Comparison of ENCODE assay signal across 17 cellular contexts in genomic region chr14:89576132-89576923, GRCh38.
A peak's percentile ranks its signal among the peaks of the same experiment; 100 is the strongest.
DNase-seq lines count a peak whose midpoint lies in the region; ATAC-seq and TF ChIP-seq lines count a peak whose summit lies in the region.
"Had no signal": no experiment of that assay in that cellular context is flagged by ENCODE, and none has a peak within 500 bp of the region (broad histone marks: within the 10 kb centered on the region; RNA-seq: fewer than 3 reads in every experiment).

No MANE protein-coding gene starts in this region.

- no peaks in the 10 kb centered on the region for H3K36me3 ChIP-seq in brain microvascular endothelial cell (replicated peaks)
- H3K36me3 ChIP-seq in aorta (ENCODE audit: control insufficient read depth in 1 of 2, insufficient read depth in 2 of 2, low read length in 1 of 2), result no peaks in the 10 kb centered on the region

- DNase-seq in activated T-cell treated with anti-CD3 and anti-CD28 coated beads, Interleukin-2, amount 50 U/mL, for 72 hours, result no peak
- DNase-seq in activated T-cell treated with anti-CD3 and anti-CD28 coated beads for 4 hours (no peak), brain microvascular endothelial cell (peak; percentile 12), left kidney (ENCODE audit: low read depth, low spot score) (peak; percentile 87), aorta (no peak)
- DNase-seq: activated CD4-positive, CD25-positive, alpha-beta regulatory T cell treated with anti-CD3 and anti-CD28 coated beads, Interleukin-2, amount 50 U/mL, for 72 hours; CD8-positive, alpha-beta T cell; cerebellar nuclear complex; esophagus squamous epithelium; Karpas-422; mesenchymal stem cell; NCI-H2029; stimulated activated CD4-positive, alpha-beta T cell treated with anti-CD3 and anti-CD28 coated beads, Interleukin-12 subunit alpha, Interleukin-12 subunit beta, amount 100 ng/mL, for 4 hours; testis had no signal

- no peak overlapping the region for H3K27ac ChIP-seq in brain microvascular endothelial cell
- peak overlapping the region; percentile 91 to 93 for H3K27ac ChIP-seq in aorta (ENCODE audit: low read depth in 1 of 2, low read length in 2 of 2)
- H3K27ac ChIP-seq: testis had no signal

- H3K27me3 ChIP-seq in brain microvascular endothelial cell (replicated peaks) (no peaks in the 10 kb centered on the region), aorta (ENCODE audit: control insufficient read depth in 1 of 2, insufficient read depth in 2 of 2, low read length in 1 of 2) (no peaks in the 10 kb centered on the region)
- H3K27me3 ChIP-seq: esophagus squamous epithelium, testis had no signal

- H3K4me1 ChIP-seq in aorta (ENCODE audit: control insufficient read depth in 1 of 2, insufficient read depth in 2 of 2, low read length in 2 of 2), result peaks cover 0 to 8% of the 10 kb centered on the region in 2 donors
- H3K4me1 ChIP-seq: testis had no signal

- H3K4me1 Mint-ChIP-seq in activated T-cell treated with anti-CD3 and anti-CD28 coated beads, Interleukin-2, amount 50 U/mL, for 72 hours (ENCODE audit: low read depth), result peaks cover 26% of the 10 kb centered on the region

- no peak overlapping the region for H3K4me3 Mint-ChIP-seq in activated T-cell treated with anti-CD3 and anti-CD28 coated beads, Interleukin-2, amount 50 U/mL, for 72 hours
- H3K4me3 Mint-ChIP-seq: CD8-positive, alpha-beta T cell had no signal

- H3K4me3 ChIP-seq in brain microvascular endothelial cell (ENCODE audit: low read depth, low read length), result no peak overlapping the region
- peak overlapping the region in 1 of 2 donors; percentile 61 for H3K4me3 ChIP-seq in aorta (ENCODE audit: low read length in 2 of 2)
- H3K4me3 ChIP-seq: esophagus squamous epithelium, testis had no signal

- in situ Hi-C loops in brain microvascular endothelial cell (cut with HindIII; ENCODE audit: low pct_ligation_motif_present, low sequenced_read_pairs), result no loop called here

- no peak for TF ChIP-seq CTCF in brain microvascular endothelial cell (IDR thresholded peaks at IDR 0.05; ENCODE audit: low read depth, low read length, missing control alignments)

- H3K9me3 Mint-ChIP-seq in activated T-cell treated with anti-CD3 and anti-CD28 coated beads, Interleukin-2, amount 50 U/mL, for 72 hours, result no peaks in the 10 kb centered on the region
- H3K9me3 Mint-ChIP-seq: CD8-positive, alpha-beta T cell had no signal

- no peaks in the 10 kb centered on the region for H3K27me3 Mint-ChIP-seq in activated T-cell treated with anti-CD3 and anti-CD28 coated beads, Interleukin-2, amount 50 U/mL, for 72 hours (ENCODE audit: low read depth)

- peak overlapping the region; percentile 72 for H3K27ac Mint-ChIP-seq in activated T-cell treated with anti-CD3 and anti-CD28 coated beads, Interleukin-2, amount 50 U/mL, for 72 hours

- intact Hi-C loops in aorta (cut with DNase I), result loop anchor here in 1 of 2 donors (5.0 kb wide), 1 partner anchor 41 kb away; no protein-coding TSS in a partner anchor

- no peaks in the 10 kb centered on the region for H3K9me3 ChIP-seq in aorta (ENCODE audit: control insufficient read depth, low read length)
- H3K9me3 ChIP-seq: esophagus squamous epithelium, testis had no signal

- 10 to 14% methylated on average over 14 of the region's 14 CpGs for WGBS in aorta, 2 donors

- no peak for ATAC-seq in activated T-cell treated with anti-CD3 and anti-CD28 coated beads, Interleukin-2, amount 50 U/mL, for 72 hours (replicated peaks in 1 of 2)
- peak; percentile 50 for ATAC-seq in aorta (ENCODE audit: low FRiP score)
- no peak for ATAC-seq in HG03039 (IDR thresholded peaks at IDR 0.05; ENCODE audit: unreplicated experiment)
- no peak for ATAC-seq in HG03378 (IDR thresholded peaks at IDR 0.05; ENCODE audit: unreplicated experiment)
- no peak for ATAC-seq in HG03135 (IDR thresholded peaks at IDR 0.05; ENCODE audit: unreplicated experiment)
- ATAC-seq: CD8-positive, alpha-beta T cell had no signal

- H3K36me3 Mint-ChIP-seq in activated T-cell treated with anti-CD3 and anti-CD28 coated beads, Interleukin-2, amount 50 U/mL, for 72 hours (ENCODE audit: insufficient read depth in 2 of 2), result peaks cover 0 to 12% of the 10 kb centered on the region in 2 donors

Comparison
In these comparisons a context has a peak if more than half of its experiments do, and no peak if none do; other contexts are left out.
1. DNase-seq: peak in brain microvascular endothelial cell (single experiment) and left kidney (single experiment); none in activated T-cell treated with anti-CD3 and anti-CD28 coated beads, Interleukin-2, amount 50 U/mL, for 72 hours (0 of 2), activated T-cell treated with anti-CD3 and anti-CD28 coated beads for 4 hours (single experiment) and aorta (0 of 2).